ENCODE assay signal across 17 cellular contexts in genomic region chr20:25706793-25707192, GRCh38. TPM values are rescaled to one million over a fixed set of nuclear protein-coding genes. Genes with fewer than 3 reads are reported as not detected.
A peak's percentile ranks its signal among the peaks of the same experiment; 100 is the strongest.
DNase-seq lines count a peak whose midpoint lies in the region; ATAC-seq, FAIRE-seq and TF ChIP-seq lines count a peak whose summit lies in the region.
"Had no signal": no experiment of that assay in that cellular context is flagged by ENCODE, and none has a peak within 500 bp of the region (broad histone marks: within the 10 kb centered on the region; RNA-seq: fewer than 3 reads in every experiment).

No MANE protein-coding gene starts in this region.

- H3K27me3 ChIP-seq in bronchial epithelial cell (ENCODE audit: control insufficient read depth, insufficient read depth, low read length) = no peaks in the 10 kb centered on the region
- peaks cover 18% of the 10 kb centered on the region; the same call in 1 of the 2 replicates for H3K27me3 ChIP-seq in HAP-1 (ENCODE audit: low read depth)
- no peaks in the 10 kb centered on the region for H3K27me3 ChIP-seq in heart left ventricle
- H3K27me3 ChIP-seq: body of pancreas, upper lobe of right lung had no signal

- intact Hi-C loops in activated CD4-positive, alpha-beta T cell treated with anti-CD3 and anti-CD28 coated beads, Interleukin-2, amount 10 ng/mL, durations not matched to agents 24 days and 14 days (cut with micrococcal nuclease) = no loop called here
- intact Hi-C loops in heart left ventricle (cut with DNase I) = loop anchor here in 1 of 10 donors (10.0 kb wide), 1 partner anchor 52 kb away; no protein-coding TSS in a partner anchor

- no peak for TF ChIP-seq RAD21 in A549 (conservative IDR thresholded peaks at IDR 0.05 in 1 of 2, IDR thresholded peaks at IDR 0.05 in 1 of 2)

- no peak for TF ChIP-seq EP300 in A549 (IDR thresholded peaks at IDR 0.05)

- peaks cover 6% of the 10 kb centered on the region; the same call in 1 of the 3 replicates for H3K9me3 ChIP-seq in A549
- no peaks in the 10 kb centered on the region for H3K9me3 ChIP-seq in HAP-1
- peaks cover 0 to 20% (median 0%) of the 10 kb centered on the region in 12 donors for H3K9me3 ChIP-seq in heart left ventricle
- H3K9me3 ChIP-seq: body of pancreas, upper lobe of right lung had no signal

- ATAC-seq in A549 (no peak), GM19395 (IDR thresholded peaks at IDR 0.05; ENCODE audit: unreplicated experiment) (peak; percentile 67), HG02852 (IDR thresholded peaks at IDR 0.05; ENCODE audit: unreplicated experiment) (no peak), heart left ventricle (no peak)
- ATAC-seq: body of pancreas, Panc1, upper lobe of right lung had no signal

- TF ChIP-seq POLR2A in A549 (IDR thresholded peaks at IDR 0.05; ENCODE audit: low read length) = no peak
- TF ChIP-seq POLR2A in heart left ventricle (IDR thresholded peaks at IDR 0.05) = no peak

- peak overlapping the region; percentile 39 for H3K27ac Mint-ChIP-seq in activated CD4-positive, alpha-beta T cell treated with anti-CD3 and anti-CD28 coated beads, Interleukin-2, amount 10 ng/mL, durations not matched to agents 24 days and 14 days

- H3K27ac ChIP-seq in A549 (no peak overlapping the region), heart left ventricle (no peak overlapping the region)
- H3K27ac ChIP-seq: body of pancreas, upper lobe of right lung had no signal

- H3K4me3 Mint-ChIP-seq in activated CD4-positive, alpha-beta T cell treated with anti-CD3 and anti-CD28 coated beads, Interleukin-2, amount 10 ng/mL, durations not matched to agents 24 days and 14 days = peak overlapping the region; percentile 33

- TF ChIP-seq CTCF in A549 (IDR thresholded peaks at IDR 0.05) = no peak
- TF ChIP-seq CTCF in bronchial epithelial cell (IDR thresholded peaks at IDR 0.05; ENCODE audit: insufficient read depth, low read length, severe bottlenecking) = no peak
- TF ChIP-seq CTCF in heart left ventricle (IDR thresholded peaks at IDR 0.05) = no peak

- H3K4me2 ChIP-seq in A549 = no peak overlapping the region

- no peak for DNase-seq in A549 (ENCODE audit: low read depth in 1 of 2, low spot score in 1 of 2)
- DNase-seq in activated CD4-positive, alpha-beta T cell treated with anti-CD3 and anti-CD28 coated beads, Interleukin-2, amount 10 ng/mL, durations not matched to agents 24 days and 14 days = peak; percentile 80
- peak; percentile 8 for DNase-seq in bronchial epithelial cell (ENCODE audit: low read depth)
- DNase-seq in NCI-H510A (lab: John Stamatoyannopoulos, UW) = no peak
- DNase-seq in HAP-1 (ENCODE audit: low spot score in 2 of 2) = no peak
- DNase-seq in heart left ventricle = no peak
- DNase-seq: body of pancreas, HCEC 1CT, hypothalamus, Kasumi-1, mammary epithelial cell, NCI-H2171, upper lobe of right lung had no signal

- H3K4me3 ChIP-seq in A549 = no peak overlapping the region
- H3K4me3 ChIP-seq in bronchial epithelial cell (ENCODE audit: low read depth, low read length) = no peak overlapping the region
- H3K4me3 ChIP-seq in HAP-1 = no peak overlapping the region
- H3K4me3 ChIP-seq in heart left ventricle = no peak overlapping the region
- H3K4me3 ChIP-seq: body of pancreas, upper lobe of right lung had no signal

- no peaks in the 10 kb centered on the region for H3K36me3 ChIP-seq in bronchial epithelial cell (ENCODE audit: control insufficient read depth, insufficient read depth, low read length)
- no peaks in the 10 kb centered on the region for H3K36me3 ChIP-seq in HAP-1 (replicated peaks)
- no peaks in the 10 kb centered on the region for H3K36me3 ChIP-seq in heart left ventricle
- H3K36me3 ChIP-seq: upper lobe of right lung had no signal

- CTCF ChIA-PET in A549 (lab: Yijun Ruan, JAX) = interaction anchor here (0.6 kb wide), 1 partner anchor 713 kb away, joined by 3 read pairs; no protein-coding TSS in a partner anchor

- peaks cover 41% of the 10 kb centered on the region for H3K9me3 Mint-ChIP-seq in activated CD4-positive, alpha-beta T cell treated with anti-CD3 and anti-CD28 coated beads, Interleukin-2, amount 10 ng/mL, durations not matched to agents 24 days and 14 days

- POLR2A ChIA-PET in A549 (lab: Yijun Ruan, JAX) = no interaction called here

- H3K4me1 Mint-ChIP-seq in activated CD4-positive, alpha-beta T cell treated with anti-CD3 and anti-CD28 coated beads, Interleukin-2, amount 10 ng/mL, durations not matched to agents 24 days and 14 days = peaks cover 25% of the 10 kb centered on the region

- 87% methylated on average over 6 of the region's 6 CpGs for WGBS in A549 (ENCODE audit: missing lambda C conversion rate)
- WGBS in heart left ventricle, 4 donors = 89 to 93% (median 91%) methylated on average over 6 of the region's 6 CpGs

- H3K4me1 ChIP-seq in A549 = no peaks in the 10 kb centered on the region
- H3K4me1 ChIP-seq in HAP-1 = no peaks in the 10 kb centered on the region
- no peaks in the 10 kb centered on the region for H3K4me1 ChIP-seq in heart left ventricle
- H3K4me1 ChIP-seq: body of pancreas, upper lobe of right lung had no signal

- FAIRE-seq in A549 (lab: Jason Lieb, UNC) = peak; percentile 13
- no peak for FAIRE-seq in bronchial epithelial cell (lab: Jason Lieb, UNC)
- FAIRE-seq: endothelial cell of umbilical vein had no signal

- in situ Hi-C loops in HAP-1 (cut with MboI; ENCODE audit: low sequenced_read_pairs) = loop anchor here (25.0 kb wide), 1 partner anchor 156 kb away; no protein-coding TSS in a partner anchor

- H3K36me3 Mint-ChIP-seq in activated CD4-positive, alpha-beta T cell treated with anti-CD3 and anti-CD28 coated beads, Interleukin-2, amount 10 ng/mL, durations not matched to agents 24 days and 14 days (ENCODE audit: low read depth) = peaks cover 32% of the 10 kb centered on the region

- H3K27me3 Mint-ChIP-seq in activated CD4-positive, alpha-beta T cell treated with anti-CD3 and anti-CD28 coated beads, Interleukin-2, amount 10 ng/mL, durations not matched to agents 24 days and 14 days = peaks cover 11% of the 10 kb centered on the region

TF ChIP-seq in A549, 52 proteins besides CTCF, POLR2A, EP300 and RAD21:
- TF ChIP-seq TFCP2L1 (CRISPR knock-in tag; IDR thresholded peaks at IDR 0.05) = no peak
- TF ChIP-seq NFE2L2 (conservative IDR thresholded peaks at IDR 0.05; ENCODE audit: low read length) = no peak
- TF ChIP-seq NR3C1 (IDR thresholded peaks at IDR 0.05) = no peak
- no peak for TF ChIP-seq CEBPB (IDR thresholded peaks at IDR 0.05)
- TF ChIP-seq FOXS1 (CRISPR knock-in tag; IDR thresholded peaks at IDR 0.05) = no peak
- TF ChIP-seq EHF (CRISPR knock-in tag; IDR thresholded peaks at IDR 0.05) = no peak
- no peak for TF ChIP-seq RNF2 (IDR thresholded peaks at IDR 0.05; ENCODE audit: borderline replicate concordance, low read depth)
- TF ChIP-seq HDAC2 (IDR thresholded peaks at IDR 0.05) = no peak
- no peak for TF ChIP-seq MAZ (IDR thresholded peaks at IDR 0.05; ENCODE audit: borderline replicate concordance, low read depth, low read length)
- TF ChIP-seq MYC (IDR thresholded peaks at IDR 0.05; ENCODE audit: borderline replicate concordance, low read length) = no peak
- TF ChIP-seq JUN (IDR thresholded peaks at IDR 0.05) = no peak

RNA-seq across cellular contexts. Expression of gene ZNF337, which starts 10.1 kb away (rescaled TPM):
- polyA plus RNA-seq in A549 (2011; rRNA removed) (25.4 and 29.7 TPM in 2 replicates), A549 (2017; fragmentation: RNase III; extraction: RNeasy Plus Mini Kit Qiagen cat#74134 plus additional on column Dnase treatment) (16.5 to 18.2 TPM (median 17.6 TPM) in 3 replicates), heart left ventricle (1 to 10 TPM; 5.5 to 6.2 TPM)
- 8.9 and 9.0 TPM in 2 replicates for polyA plus RNA-seq in A549 (2012; cell fraction: cytosol; rRNA removed)
- 25.2 and 33.6 TPM in 2 replicates for polyA plus RNA-seq in A549 (2012; cell fraction: nucleus; rRNA removed)
- 24.1 and 26.6 TPM in 2 replicates for polyA minus RNA-seq in A549 (2011; rRNA and poly(A)+ RNA removed)
- total RNA-seq in activated CD4-positive, alpha-beta T cell treated with anti-CD3 and anti-CD28 coated beads, Interleukin-2, amount 10 ng/mL, durations not matched to agents 24 days and 14 days = 15.7 and 16.1 TPM in 2 replicates
- total RNA-seq in bronchial epithelial cell (18.2 and 18.4 TPM in 2 replicates), heart left ventricle (10 to 100 TPM in 1 of 9 donors, 1 to 10 TPM in 8; 5.8 to 10.3 (median 6.6) TPM)

Comparison
In these comparisons a context has a peak if more than half of its experiments do, and no peak if none do; other contexts are left out.
1. DNase-seq: peak in activated CD4-positive, alpha-beta T cell treated with anti-CD3 and anti-CD28 coated beads, Interleukin-2, amount 10 ng/mL, durations not matched to agents 24 days and 14 days (single experiment) and bronchial epithelial cell (single experiment); none in A549 (0 of 2), NCI-H510A (single experiment), HAP-1 (0 of 2) and heart left ventricle (0 of 5).